9 cellular contexts compared by ENCODE assay signal in genomic region chr12:68613209-68613904, GRCh38. TPM values are rescaled to one million over a fixed set of nuclear protein-coding genes. Genes with fewer than 3 reads are reported as not detected.
DNase-seq lines count a peak whose midpoint lies in the region; ATAC-seq and TF ChIP-seq lines count a peak whose summit lies in the region.
"Had no signal": no experiment of that assay in that cellular context is flagged by ENCODE, and none has a peak within 500 bp of the region (broad histone marks: within the 10 kb centered on the region; RNA-seq: fewer than 3 reads in every experiment).

No MANE protein-coding gene starts in this region.

- peaks cover 76% of the 10 kb centered on the region for H3K4me1 ChIP-seq in left ventricle myocardium inferior
- peaks cover 30 to 32% of the 10 kb centered on the region in 2 donors for H3K4me1 ChIP-seq in naive thymus-derived CD4-positive, alpha-beta T cell (ENCODE audit: control insufficient read depth in 2 of 2, insufficient read depth in 2 of 2, low read length in 2 of 2)
- H3K4me1 ChIP-seq in uterus: peaks cover 8 to 14% of the 10 kb centered on the region in 2 donors

- TF ChIP-seq POLR2A in uterus (IDR thresholded peaks at IDR 0.05): no peak

- no peak for ATAC-seq in left ventricle myocardium superior
- ATAC-seq in naive thymus-derived CD4-positive, alpha-beta T cell: peak; percentile 18

- H3K27me3 Mint-ChIP-seq in naive thymus-derived CD4-positive, alpha-beta T cell: no peaks in the 10 kb centered on the region

- CTCF ChIA-PET in naive thymus-derived CD4-positive, alpha-beta T cell (lab: Charles Lee): interaction anchor here (0.6 to 1.4 kb wide), 8 partner anchors 10 to 248 kb away, joined by 3 to 5 read pairs (median 4); partner anchors contain the start of gene NUP107

- peak overlapping the region; percentile 95 for H3K27ac ChIP-seq in left ventricle myocardium inferior (replicated peaks)
- H3K27ac ChIP-seq in naive thymus-derived CD4-positive, alpha-beta T cell (ENCODE audit: low read depth, low read length): peak overlapping the region; percentile 97
- H3K27ac ChIP-seq in uterus: peak overlapping the region; percentile 96

- H3K9me3 Mint-ChIP-seq in naive thymus-derived CD4-positive, alpha-beta T cell: peaks cover 0 to 1% (median 0%) of the 10 kb centered on the region in 11 donors

- H3K4me3 ChIP-seq in left ventricle myocardium inferior (peak overlapping the region; percentile 82), astrocyte of the spinal cord (ENCODE audit: low read depth, low read length) (peak overlapping the region; percentile 95), uterus (peak overlapping the region in 1 of 2 donors; percentile 77)
- peak overlapping the region; percentile 89 for H3K4me3 ChIP-seq in naive thymus-derived CD4-positive, alpha-beta T cell (ENCODE audit: low read length)

- in situ Hi-C loops in astrocyte of the spinal cord (cut with HindIII; ENCODE audit: low sequenced_read_pairs): no loop called here

- H3K27me3 ChIP-seq in left ventricle myocardium inferior (ENCODE audit: low read depth) (no peaks in the 10 kb centered on the region), uterus (no peaks in the 10 kb centered on the region)
- H3K27me3 ChIP-seq in naive thymus-derived CD4-positive, alpha-beta T cell (ENCODE audit: control insufficient read depth in 2 of 2, insufficient read depth in 2 of 2, low read length in 2 of 2): no peaks in the 10 kb centered on the region

- POLR2A ChIA-PET in naive thymus-derived CD4-positive, alpha-beta T cell (lab: Charles Lee): interaction anchor here (0.6 to 13.2 kb wide), 27 partner anchors 8 to 610 kb away, joined by 3 to 167 read pairs (median 5); partner anchors contain the start of genes MDM1, MDM2 and NUP107

- H3K9me3 ChIP-seq in left ventricle myocardium inferior (replicated peaks) (no peaks in the 10 kb centered on the region), uterus (no peaks in the 10 kb centered on the region)
- H3K9me3 ChIP-seq in naive thymus-derived CD4-positive, alpha-beta T cell (ENCODE audit: control insufficient read depth in 2 of 3, low read length in 3 of 3): no peaks in the 10 kb centered on the region

- peaks cover 35 to 66% (median 51%) of the 10 kb centered on the region in 7 donors for H3K4me1 Mint-ChIP-seq in naive thymus-derived CD4-positive, alpha-beta T cell

- intact Hi-C loops in left ventricle myocardium inferior (cut with micrococcal nuclease) (loop anchor here (10.0 kb wide), 1 partner anchor 249 kb away; no protein-coding TSS in a partner anchor), left ventricle myocardium superior (cut with micrococcal nuclease) (no loop called here), uterus (cut with DNase I; ENCODE audit: low total_unique reads) (no loop called here), posterior cingulate gyrus (cut with DNase I) (loop anchor here (5.0 kb wide), 1 partner anchor 194 kb away; the partner anchor contains the start of gene MDM2)
- intact Hi-C loops in naive thymus-derived CD4-positive, alpha-beta T cell (cut with micrococcal nuclease): loop anchor here (1.0 to 5.0 kb wide), 7 partner anchors 17 to 1346 kb away; partner anchors contain the start of gene CAND1 (in 1 of the 2)

- no peak for DNase-seq in left ventricle myocardium inferior
- no peak for DNase-seq in left ventricle myocardium superior
- DNase-seq in astrocyte of the spinal cord (ENCODE audit: low read depth, low spot score): no peak
- DNase-seq in naive thymus-derived CD4-positive, alpha-beta T cell: peak in 7 of 9 donors; percentile 51 to 74 (median 66)
- DNase-seq in uterus: no peak
- DNase-seq in islet precursor cell: no peak
- no peak for DNase-seq in KG1 (lab: John Stamatoyannopoulos, UW)
- no peak for DNase-seq in posterior cingulate gyrus
- DNase-seq: SHP77 treated with DMSO at 0.1 percent for 48 hours had no signal

- H3K4me3 Mint-ChIP-seq in naive thymus-derived CD4-positive, alpha-beta T cell: peak overlapping the region; percentile 93 to 99 (median 98)

- H3K27ac Mint-ChIP-seq in naive thymus-derived CD4-positive, alpha-beta T cell: peak overlapping the region; percentile 95 to 99 (median 98)

- TF ChIP-seq CTCF in left ventricle myocardium inferior (IDR thresholded peaks at IDR 0.05; ENCODE audit: borderline replicate concordance): no peak
- TF ChIP-seq CTCF in astrocyte of the spinal cord (IDR thresholded peaks at IDR 0.05; ENCODE audit: low read depth, low read length): no peak
- TF ChIP-seq CTCF in uterus (IDR thresholded peaks at IDR 0.05): no peak

- peaks cover 0 to 33% (median 29%) of the 10 kb centered on the region in 5 donors for H3K36me3 Mint-ChIP-seq in naive thymus-derived CD4-positive, alpha-beta T cell

- no peaks in the 10 kb centered on the region for H3K36me3 ChIP-seq in left ventricle myocardium inferior
- peaks cover 0 to 4% (median 0%) of the 10 kb centered on the region in 3 experiments for H3K36me3 ChIP-seq in naive thymus-derived CD4-positive, alpha-beta T cell (ENCODE audit: control insufficient read depth in 2 of 3, insufficient read depth in 3 of 3, low read length in 3 of 3)
- H3K36me3 ChIP-seq in uterus: no peaks in the 10 kb centered on the region

RNA-seq across cellular contexts. Expression of gene RAP1B, which starts 2.7 kb away (rescaled TPM):
- 41.5 TPM for total RNA-seq in left ventricle myocardium inferior
- 44.8 TPM for total RNA-seq in left ventricle myocardium superior
- total RNA-seq in naive thymus-derived CD4-positive, alpha-beta T cell: 100 to 1,000 TPM; 202 to 287 (median 223) TPM
- 100 to 1,000 TPM; 482 to 596 TPM for polyA plus RNA-seq in naive thymus-derived CD4-positive, alpha-beta T cell
- 100 to 1,000 TPM; 166 to 257 (median 214) TPM for total RNA-seq in uterus

Comparison
In these comparisons a context has a peak if more than half of its experiments do, and no peak if none do; other contexts are left out.
1. intact Hi-C loops: an anchor here in left ventricle myocardium inferior (10.0 kb wide), naive thymus-derived CD4-positive, alpha-beta T cell (1.0 to 5.0 kb wide) and posterior cingulate gyrus (5.0 kb wide); none called in left ventricle myocardium superior and uterus.
2. DNase-seq: peak in naive thymus-derived CD4-positive, alpha-beta T cell (7 of 9); none in left ventricle myocardium inferior (single experiment), left ventricle myocardium superior (single experiment), astrocyte of the spinal cord (single experiment), uterus (0 of 2), islet precursor cell (single experiment), KG1 (single experiment) and posterior cingulate gyrus (0 of 10).
3. Peak in every context shown above with its lines, with median percentiles within 50 percentile points of each other: H3K27ac ChIP-seq.